8 cellular contexts compared by ENCODE assay signal in the genomic region with DNA sequence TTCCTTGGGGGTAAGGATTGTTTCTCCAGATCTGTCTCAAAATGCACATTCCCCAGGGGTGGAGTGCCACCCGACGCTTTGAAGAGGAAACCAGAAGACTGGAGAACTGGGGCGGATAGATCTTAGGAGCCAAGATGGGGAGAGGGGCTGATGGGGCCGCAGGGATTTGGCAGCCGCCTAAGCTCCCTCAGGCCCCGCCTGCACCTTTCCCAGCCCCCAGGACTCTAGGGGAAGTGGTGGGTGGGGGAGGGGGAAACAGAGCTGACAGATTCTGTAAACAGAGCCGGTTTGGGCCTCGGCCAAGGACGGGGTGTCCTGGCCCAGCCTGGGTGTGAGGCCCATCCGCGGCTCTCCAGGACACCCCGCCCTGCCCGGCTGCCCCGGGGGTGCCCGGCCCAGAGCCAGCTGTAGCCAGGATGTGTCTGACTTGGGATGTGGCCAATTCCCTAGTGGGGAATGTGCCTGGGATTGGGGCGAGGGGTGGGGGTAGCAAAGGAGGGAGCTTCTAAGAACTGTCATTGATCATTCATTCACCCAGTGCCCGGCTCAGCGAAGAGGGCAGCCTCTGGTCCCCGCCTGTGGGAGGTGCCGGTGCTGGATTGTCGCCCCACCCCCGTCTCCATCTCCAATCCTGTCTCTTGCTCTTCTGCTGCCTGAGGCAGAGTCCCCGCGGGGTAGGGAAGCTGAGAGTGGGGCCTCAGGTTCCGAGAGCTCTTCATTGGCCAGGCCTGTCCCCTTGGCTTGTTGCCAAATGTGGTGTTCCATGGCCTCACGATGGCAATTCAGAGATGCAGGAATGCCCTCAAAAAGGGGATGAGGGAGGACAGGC. TPM values are rescaled to one million over a fixed set of nuclear protein-coding genes. Genes with fewer than 3 reads are reported as not detected.
DNase-seq lines count a peak whose midpoint lies in the region; ATAC-seq, FAIRE-seq and TF ChIP-seq lines count a peak whose summit lies in the region.

No MANE protein-coding gene starts in this region.

- FAIRE-seq in GM12878 (lab: Jason Lieb, UNC), result peak; percentile 64

- peak overlapping the region; percentile 86 for H2AFZ ChIP-seq in DND-41 (ENCODE audit: low read depth, low read length)
- H2AFZ ChIP-seq in GM12878 (ENCODE audit: control insufficient read depth, low read depth, low read length), result peak overlapping the region; percentile 89

- H3K4me3 ChIP-seq in DND-41 (ENCODE audit: low read depth in 1 of 2, low read length in 2 of 2) (peak overlapping the region; percentile 29 to 64), H7 (ENCODE audit: insufficient read depth, low read depth, low read length) (peak overlapping the region; percentile 70), GM12878 (peak overlapping the region; percentile 99)

- TF ChIP-seq CTCF in DND-41 (IDR thresholded peaks at IDR 0.05; ENCODE audit: borderline replicate concordance, extremely low read depth, low read length, poor library complexity, severe bottlenecking) (no peak), GM12878 (IDR thresholded peaks at IDR 0.05 in 2 of 3, conservative IDR thresholded peaks at IDR 0.05 in 1 of 3; ENCODE audit: control insufficient read depth in 2 of 3, extremely low read depth in 1 of 3, insufficient read depth in 1 of 3, low read depth in 3 of 3, low read length in 3 of 3) (no peak)

- SMC1A ChIA-PET in GM12878 (lab: Charles Lee; ENCODE audit: uncharacterized antibody, unreplicated experiment), result interaction anchor here (0.8 to 4.4 kb wide), 20 partner anchors 11 to 242 kb away, joined by 3 to 20 read pairs (median 4); a partner anchor contains a TSS

- BruUV-seq in GM12878 (replicated peaks; lab: Mats Ljungman, UMichigan), result TSS peak; percentile 78

- peak overlapping the region; percentile 81 for H3K4me2 ChIP-seq in DND-41 (ENCODE audit: insufficient read depth, low read length)
- H3K4me2 ChIP-seq in GM12878 (ENCODE audit: control insufficient read depth, insufficient read depth), result peak overlapping the region; percentile 96

- POLR2A ChIA-PET in GM12878 (lab: Charles Lee), result interaction anchor here (0.5 to 3.1 kb wide), 16 partner anchors 15 to 241 kb away, joined by 3 to 14 read pairs (median 4); a partner anchor contains a TSS

- no peak for TF ChIP-seq RAD21 in GM12878 (IDR thresholded peaks at IDR 0.05; ENCODE audit: insufficient read depth, low read depth, low read length)

- intact Hi-C loops in GM12878 (cut with micrococcal nuclease; ENCODE audit: unreplicated experiment), result loop anchor here (5.0 kb wide), 1 partner anchor 61 kb away; a partner anchor contains a TSS

- RAD21 ChIA-PET in GM12878 (lab: Charles Lee; ENCODE audit: unreplicated experiment), result interaction anchor here (0.6 to 3.1 kb wide), 16 partner anchors 20 to 439 kb away, joined by 3 to 20 read pairs (median 4); a partner anchor contains a TSS

- DNase-seq in DND-41 (peak; percentile 74), H7 (peak; percentile 92), NCI-H1417 (lab: John Stamatoyannopoulos, UW) (peak; percentile 62 to 90 (median 85)), T-helper 1 cell (peak in 3 of 5 donors; percentile 13 to 39 (median 23)), GM12878 (ENCODE audit: low read depth, low spot score) (no peak), hepatic stellate cell (ENCODE audit: low spot score) (peak; percentile 78), pulmonary artery endothelial cell (ENCODE audit: low read depth, low spot score) (peak; percentile 50)

- H4K20me1 ChIP-seq in DND-41 (ENCODE audit: insufficient read depth, low read length) (no peaks in the 10 kb centered on the region), GM12878 (ENCODE audit: control insufficient read depth, insufficient read depth) (no peaks in the 10 kb centered on the region)

- TF ChIP-seq POLR2A in GM12878 (IDR thresholded peaks at IDR 0.05; ENCODE audit: low read depth, low read length), result no peak

- H3K27me3 ChIP-seq in DND-41 (ENCODE audit: insufficient read depth, low read length, poor library complexity) (no peaks in the 10 kb centered on the region), H7 (ENCODE audit: control insufficient read depth, insufficient read depth, low read length) (no peaks in the 10 kb centered on the region), GM12878 (replicated peaks in 1 of 2; ENCODE audit: control insufficient read depth in 2 of 2, insufficient read depth in 2 of 2, low read length in 1 of 2) (no peaks in the 10 kb centered on the region)

- H3K4me1 ChIP-seq in DND-41 (ENCODE audit: insufficient read depth, low read length) (peaks cover 21% of the 10 kb centered on the region), GM12878 (ENCODE audit: control insufficient read depth, insufficient read depth, low read length) (peaks cover 11% of the 10 kb centered on the region)

- H3K9me3 ChIP-seq in DND-41 (ENCODE audit: insufficient read depth, low read length, severe bottlenecking), result no peaks in the 10 kb centered on the region
- H3K9me3 ChIP-seq in GM12878 (replicated peaks; ENCODE audit: control insufficient read depth, insufficient read depth, low read length), result no peaks in the 10 kb centered on the region

- H3K9ac ChIP-seq in DND-41 (ENCODE audit: low read depth, low read length) (peak overlapping the region; percentile 75), GM12878 (ENCODE audit: control insufficient read depth, insufficient read depth, low read length) (peak overlapping the region; percentile 94)

- H3K79me2 ChIP-seq in DND-41 (ENCODE audit: insufficient read depth, low read length) (no peaks in the 10 kb centered on the region), GM12878 (ENCODE audit: control insufficient read depth, insufficient read depth, low read length) (no peaks in the 10 kb centered on the region)

- in situ Hi-C loops in GM12878 (cut with MboI), result no loop called here

- CTCF ChIA-PET in GM12878 (lab: Yijun Ruan, JAX), result interaction anchor here (0.6 to 3.5 kb wide), 12 partner anchors 12 to 120 kb away, joined by 3 to 17 read pairs (median 4); a partner anchor contains a TSS

- 59% methylated on average over 25 of the region's 26 CpGs for WGBS in GM12878 (ENCODE audit: insufficient coverage, insufficient replicate concordance, low lambda C conversion rate, missing lambda C conversion rate)

- peak overlapping the region; percentile 78 for H3K27ac ChIP-seq in DND-41 (ENCODE audit: low read length)
- H3K27ac ChIP-seq in GM12878 (ENCODE audit: control insufficient read depth, insufficient read depth), result peak overlapping the region; percentile 82

- H3K36me3 ChIP-seq in DND-41 (ENCODE audit: insufficient read depth, low read length), result no peaks in the 10 kb centered on the region
- no peaks in the 10 kb centered on the region for H3K36me3 ChIP-seq in H7 (replicated peaks; ENCODE audit: control insufficient read depth, insufficient read depth, low read length)
- no peaks in the 10 kb centered on the region for H3K36me3 ChIP-seq in GM12878 (ENCODE audit: control insufficient read depth in 2 of 2, insufficient read depth in 2 of 2, low read length in 1 of 2)

- ATAC-seq in DND-41 (ENCODE audit: insufficient read depth, low read depth), result peak; percentile 72
- ATAC-seq in GM12878, result peak; percentile 72
- no peak for ATAC-seq in HG03469 (IDR thresholded peaks at IDR 0.05; ENCODE audit: unreplicated experiment)

- no peak for TF ChIP-seq EP300 in GM12878 (IDR thresholded peaks at IDR 0.05; ENCODE audit: borderline replicate concordance in 1 of 2, control insufficient read depth in 1 of 2, low read depth in 2 of 2, low read length in 2 of 2)

RNA-seq across cellular contexts. Expression of a gene that starts 54.8 kb away (rescaled TPM):
- 109 and 123 TPM in 2 replicates for total RNA-seq in H7 (2014; rRNA removed; shearing (Covaris generic))
- total RNA-seq in GM12878 (2013; cell fraction: nucleolus; rRNA removed), result 8.5 and 10.7 TPM in 2 replicates
- total RNA-seq in GM12878 (2014; rRNA removed) (57.8 and 62.2 TPM in 2 replicates), GM12878 (2014; rRNA removed; fragmentation: Illumina TruSeq; extraction: Trizol) (34.1 and 36.4 TPM in 2 replicates), GM12878 (2021) (34.8 and 36.7 TPM in 2 replicates), pulmonary artery endothelial cell (49.1 and 60.0 TPM in 2 replicates)
- polyA plus RNA-seq in GM12878 (2011; ENCODE audit: low read depth), result 12.9 TPM
- polyA plus RNA-seq in GM12878 (2011; rRNA removed) (27.8 and 40.0 TPM in 2 replicates), GM12878 (2014; fragmentation: Illumina TruSeq; extraction: Trizol) (31.3 and 37.3 TPM in 2 replicates), GM12878 (2014; fragmentation: Nextera tagmentation; extraction: Ambion mirVana) (10 to 100 TPM; 23.5 to 29.9 TPM), GM12878 (2014; rRNA removed) (47.5 and 49.2 TPM in 2 replicates), GM12878 (2016; fragmentation: Nextera tagmentation; extraction: Ambion mirVana) (10 to 100 TPM; 63.5 to 72.0 TPM)
- 22.4 and 24.5 TPM in 2 replicates for polyA plus RNA-seq in GM12878 (2011; cell fraction: cytosol; rRNA removed)
- polyA plus RNA-seq in GM12878 (2011; cell fraction: nucleus; rRNA removed), result 6.1 and 6.5 TPM in 2 replicates
- 20.6 and 23.0 TPM in 2 replicates for polyA plus RNA-seq in GM12878 (2012)
- 8.9 and 9.1 TPM in 2 replicates for polyA minus RNA-seq in GM12878 (2011; rRNA and poly(A)+ RNA removed)
- polyA minus RNA-seq in GM12878 (2011; cell fraction: cytosol; rRNA and poly(A)+ RNA removed), result 6.3 and 9.1 TPM in 2 replicates
- polyA minus RNA-seq in GM12878 (2011; cell fraction: nucleus; rRNA and poly(A)+ RNA removed), result 3.9 and 9.2 TPM in 2 replicates

RNA-seq across cellular contexts. Expression of a gene that starts 59.0 kb away (rescaled TPM):
- total RNA-seq in H7 (2014; rRNA removed; shearing (Covaris generic)), result 29.5 and 33.7 TPM in 2 replicates
- total RNA-seq in GM12878 (2013; cell fraction: nucleolus; rRNA removed), result 71.9 and 78.0 TPM in 2 replicates
- total RNA-seq in GM12878 (2014; rRNA removed), result 35.9 and 40.0 TPM in 2 replicates
- total RNA-seq in GM12878 (2014; rRNA removed; fragmentation: Illumina TruSeq; extraction: Trizol), result 19.9 and 23.6 TPM in 2 replicates
- total RNA-seq in GM12878 (2021), result 66.1 and 67.0 TPM in 2 replicates
- polyA plus RNA-seq in GM12878 (2011; ENCODE audit: low read depth), result 9.3 TPM
- polyA plus RNA-seq in GM12878 (2011; rRNA removed), result 18.7 and 31.5 TPM in 2 replicates
- 32.4 and 44.8 TPM in 2 replicates for polyA plus RNA-seq in GM12878 (2011; cell fraction: cytosol; rRNA removed)
- polyA plus RNA-seq in GM12878 (2011; cell fraction: nucleus; rRNA removed), result 47.8 and 58.6 TPM in 2 replicates
- polyA plus RNA-seq in GM12878 (2012), result 22.9 and 26.2 TPM in 2 replicates
- 11.3 and 21.2 TPM in 2 replicates for polyA plus RNA-seq in GM12878 (2014; fragmentation: Illumina TruSeq; extraction: Trizol)
- 1 to 10 TPM; 1.5 to 2.3 TPM for polyA plus RNA-seq in GM12878 (2014; fragmentation: Nextera tagmentation; extraction: Ambion mirVana)
- 35.3 and 46.9 TPM in 2 replicates for polyA plus RNA-seq in GM12878 (2014; rRNA removed)
- polyA plus RNA-seq in GM12878 (2016; fragmentation: Nextera tagmentation; extraction: Ambion mirVana), result 10 to 100 TPM; 13.1 to 15.6 TPM
- polyA minus RNA-seq in GM12878 (2011; rRNA and poly(A)+ RNA removed), result 47.3 and 68.9 TPM in 2 replicates
- 22.5 and 26.8 TPM in 2 replicates for polyA minus RNA-seq in GM12878 (2011; cell fraction: cytosol; rRNA and poly(A)+ RNA removed)
- polyA minus RNA-seq in GM12878 (2011; cell fraction: nucleus; rRNA and poly(A)+ RNA removed), result 21.9 and 35.7 TPM in 2 replicates
- 23.7 and 29.7 TPM in 2 replicates for total RNA-seq in pulmonary artery endothelial cell

Comparison
In these comparisons a context has a peak if more than half of its experiments do, and no peak if none do; other contexts are left out.
1. H3K4me3 ChIP-seq: peak in every context shown above with its lines; median percentile 99 in GM12878; 70 in H7; 46 in DND-41.